ENCODE assay signal across 27 cellular contexts in the genomic region with DNA sequence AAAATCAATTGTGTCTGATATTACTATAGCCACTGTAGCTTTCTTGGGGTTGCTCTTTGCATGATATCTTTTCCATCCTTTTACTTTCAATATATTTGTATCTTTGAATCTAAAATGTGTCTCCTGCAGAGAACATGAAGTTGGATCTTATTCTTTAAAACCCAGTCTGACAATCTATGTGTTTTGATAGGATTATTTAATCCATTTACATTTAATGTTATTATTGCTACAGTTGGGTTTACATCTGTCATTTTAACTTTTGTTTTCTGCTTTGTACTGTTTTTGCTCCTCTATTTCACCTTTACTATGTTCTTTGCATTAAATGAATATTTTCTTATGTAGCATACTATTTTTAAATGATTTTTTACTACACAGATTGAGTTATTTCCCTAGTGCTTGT.
"Had no signal": no experiment of that assay in that cellular context is flagged by ENCODE, and none has a peak within 500 bp of the region (broad histone marks: within the 10 kb centered on the region; RNA-seq: fewer than 3 reads in every experiment).

No MANE protein-coding gene starts in this region.

- H3K36me3 ChIP-seq: stomach, suprapubic skin, thoracic aorta, thyroid gland, tibial artery, tibial nerve, transverse colon, upper lobe of left lung, upper lobe of right lung, vagina had no signal

- H3K4me3 ChIP-seq: stomach, suprapubic skin, testis, thoracic aorta, thyroid gland, tibial artery, tibial nerve, transverse colon, upper lobe of left lung, upper lobe of right lung, uterus, vagina had no signal

- DNase-seq: stimulated activated CD4-positive, alpha-beta T cell treated with anti-CD3 and anti-CD28 coated beads, Interleukin-2, amount 100 ng/mL, for 48 hours; stimulated activated CD4-positive, alpha-beta T cell treated with anti-CD3 and anti-CD28 coated beads, Interleukin-4, amount 100 ng/mL, for 1 hour; stimulated activated CD4-positive, alpha-beta T cell treated with anti-CD3 and anti-CD28 coated beads, Interleukin-4, amount 100 ng/mL, for 24 hours; stimulated activated CD4-positive, alpha-beta T cell treated with anti-CD3 and anti-CD28 coated beads, Interleukin-4, amount 100 ng/mL, for 4 hours; stimulated activated CD8-positive, alpha-beta memory T cell treated with anti-CD3 and anti-CD28 coated beads, Interleukin-4, amount 100 ng/mL, for 48 hours; stimulated activated naive B cell treated with anti-CD40 and anti-IgM and Interleukin-4, amounts not matched to agents 10 μg/mL and 1 μg/mL and 100 μg/mL, for 72 hours; stimulated activated naive CD4-positive, alpha-beta T cell; stimulated activated naive CD4-positive, alpha-beta T cell treated with Interleukin-2 at 50 U/mL for 16 hours; stimulated activated naive CD8-positive, alpha-beta T cell treated with anti-CD3 and anti-CD28 coated beads, Interleukin-15, amount 100 ng/mL, for 72 hours; stimulated activated naive CD8-positive, alpha-beta T cell treated with anti-CD3 and anti-CD28 coated beads, Interleukin-15, Interleukin-2, amounts not matched to agents 100 U/mL and 50 U/mL, for 24 hours; stomach; substantia nigra; testis; thyroid gland; tibial artery; transverse colon; trophoblast cell; upper lobe of left lung; upper lobe of right lung; uterus had no signal

- H3K27me3 ChIP-seq: stomach, suprapubic skin, testis, thyroid gland, tibial artery, tibial nerve, transverse colon, upper lobe of left lung, upper lobe of right lung, uterus, vagina had no signal

- H3K4me1 ChIP-seq: stomach, suprapubic skin, testis, thyroid gland, tibial artery, tibial nerve, transverse colon, upper lobe of left lung, upper lobe of right lung, uterus, vagina had no signal

- ATAC-seq: stimulated activated effector memory CD8-positive, alpha-beta T cell treated with anti-CD3 and anti-CD28 coated beads, Interleukin-12 subunit alpha, Interleukin-12 subunit beta, amount 100 ng/mL, for 72 hours; stimulated activated memory B cell treated with anti-CD40 and anti-IgM and Interleukin-4, amounts not matched to agents 10 μg/mL and 1 μg/mL and 100 μg/mL, for 72 hours; stimulated activated naive B cell treated with anti-CD40 and anti-IgM and Interleukin-4, amounts not matched to agents 10 μg/mL and 1 μg/mL and 100 μg/mL, for 72 hours; stimulated activated naive CD8-positive, alpha-beta T cell treated with anti-CD3 and anti-CD28 coated beads, Interleukin-15, amount 100 ng/mL, for 72 hours; stimulated activated naive CD8-positive, alpha-beta T cell treated with anti-CD3 and anti-CD28 coated beads, Interleukin-15, Interleukin-2, amounts not matched to agents 100 U/mL and 50 U/mL, for 24 hours; upper lobe of right lung had no signal

- H3K27ac ChIP-seq: stomach, suprapubic skin, testis, thoracic aorta, thyroid gland, tibial artery, tibial nerve, transverse colon, upper lobe of left lung, upper lobe of right lung, uterus, vagina had no signal

- FAIRE-seq: urothelium cell line had no signal

- H3K9me3 ChIP-seq: testis, thyroid gland, upper lobe of right lung, vagina had no signal
